Comparison of ENCODE assay signal across 9 cellular contexts in the genomic region with DNA sequence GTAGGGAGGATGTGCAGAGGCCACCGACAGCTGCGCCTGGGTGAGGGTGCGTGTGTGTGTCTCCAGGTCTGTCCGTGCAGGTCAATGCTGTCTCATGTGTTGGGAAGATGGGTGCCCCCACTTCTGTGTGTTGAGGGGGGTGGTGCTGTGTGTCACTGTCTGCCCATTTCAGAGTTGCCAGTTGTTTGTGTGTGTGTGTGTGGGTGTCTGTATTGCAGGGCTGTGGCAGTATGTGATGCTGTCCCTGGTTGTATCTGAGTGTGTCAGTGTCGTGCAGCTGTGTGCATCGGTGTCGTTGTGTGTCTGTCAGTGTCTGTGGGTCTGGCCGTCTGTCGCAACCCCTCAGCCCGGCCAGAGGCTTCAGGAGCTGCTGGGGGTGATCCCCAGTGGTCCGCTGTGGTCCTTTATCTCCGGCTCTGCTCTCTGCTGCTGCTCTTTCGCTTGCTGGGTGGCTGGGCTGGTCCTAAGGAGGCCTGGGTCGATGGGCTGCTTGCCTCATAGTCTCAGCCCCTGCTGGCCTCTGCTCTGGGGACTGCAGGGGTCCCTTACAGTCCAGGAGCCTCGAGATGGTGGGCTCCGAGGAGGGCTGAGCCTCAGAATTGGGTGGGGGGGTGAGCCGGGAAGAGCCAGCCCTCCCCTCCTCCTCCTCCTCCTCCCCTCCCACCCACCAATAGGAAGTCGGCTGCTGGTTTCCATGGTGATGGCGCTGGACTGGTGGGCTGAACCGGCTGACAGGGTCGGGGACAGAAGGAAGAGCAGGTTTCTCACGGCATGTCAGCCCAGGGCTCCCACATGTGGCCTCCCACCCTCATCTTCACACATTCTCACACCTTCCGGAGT. TPM values are rescaled to one million over a fixed set of nuclear protein-coding genes. Genes with fewer than 3 reads are reported as not detected.
DNase-seq lines count a peak whose midpoint lies in the region; ATAC-seq and TF ChIP-seq lines count a peak whose summit lies in the region.
"Had no signal": no experiment of that assay in that cellular context is flagged by ENCODE, and none has a peak within 500 bp of the region (broad histone marks: within the 10 kb centered on the region; RNA-seq: fewer than 3 reads in every experiment).

A gene with protein sequence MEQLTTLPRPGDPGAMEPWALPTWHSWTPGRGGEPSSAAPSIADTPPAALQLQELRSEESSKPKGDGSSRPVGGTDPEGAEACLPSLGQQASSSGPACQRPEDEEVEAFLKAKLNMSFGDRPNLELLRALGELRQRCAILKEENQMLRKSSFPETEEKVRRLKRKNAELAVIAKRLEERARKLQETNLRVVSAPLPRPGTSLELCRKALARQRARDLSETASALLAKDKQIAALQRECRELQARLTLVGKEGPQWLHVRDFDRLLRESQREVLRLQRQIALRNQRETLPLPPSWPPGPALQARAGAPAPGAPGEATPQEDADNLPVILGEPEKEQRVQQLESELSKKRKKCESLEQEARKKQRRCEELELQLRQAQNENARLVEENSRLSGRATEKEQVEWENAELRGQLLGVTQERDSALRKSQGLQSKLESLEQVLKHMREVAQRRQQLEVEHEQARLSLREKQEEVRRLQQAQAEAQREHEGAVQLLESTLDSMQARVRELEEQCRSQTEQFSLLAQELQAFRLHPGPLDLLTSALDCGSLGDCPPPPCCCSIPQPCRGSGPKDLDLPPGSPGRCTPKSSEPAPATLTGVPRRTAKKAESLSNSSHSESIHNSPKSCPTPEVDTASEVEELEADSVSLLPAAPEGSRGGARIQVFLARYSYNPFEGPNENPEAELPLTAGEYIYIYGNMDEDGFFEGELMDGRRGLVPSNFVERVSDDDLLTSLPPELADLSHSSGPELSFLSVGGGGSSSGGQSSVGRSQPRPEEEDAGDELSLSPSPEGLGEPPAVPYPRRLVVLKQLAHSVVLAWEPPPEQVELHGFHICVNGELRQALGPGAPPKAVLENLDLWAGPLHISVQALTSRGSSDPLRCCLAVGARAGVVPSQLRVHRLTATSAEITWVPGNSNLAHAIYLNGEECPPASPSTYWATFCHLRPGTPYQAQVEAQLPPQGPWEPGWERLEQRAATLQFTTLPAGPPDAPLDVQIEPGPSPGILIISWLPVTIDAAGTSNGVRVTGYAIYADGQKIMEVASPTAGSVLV (N-terminal part only) (minus strand): TSS at position 601 of the 840 bp plus-strand sequence. CDS start 875 bp downstream, outside the sequence.

- no peaks in the 10 kb centered on the region for H3K9me2 ChIP-seq in Loucy (replicated peaks; ENCODE audit: low read depth, low read length)

- 20 to 23% methylated on average over 23 of the region's 23 CpGs for WGBS in heart right ventricle, 2 donors

- no peaks in the 10 kb centered on the region for H3K9me3 ChIP-seq in Loucy (ENCODE audit: insufficient read depth, low read depth, low read length)
- H3K9me3 ChIP-seq in heart right ventricle = no peaks in the 10 kb centered on the region

- H3K4me1 ChIP-seq in Loucy (ENCODE audit: insufficient read depth, low read length, poor library complexity, severe bottlenecking) (peaks cover 33% of the 10 kb centered on the region), heart right ventricle (peaks cover 0 to 19% (median 6%) of the 10 kb centered on the region in 9 donors)

- H3K4me2 ChIP-seq in Loucy (ENCODE audit: low read depth, low read length, poor library complexity, severe bottlenecking) = peak within 1 kb of the TSS; percentile 90

- peak; percentile 83 for DNase-seq in GM19238 (ENCODE audit: insufficient read length, low spot score)
- DNase-seq in activated T-cell treated with anti-CD3 and anti-CD28 coated beads for 1 hour (ENCODE audit: low read depth) = peak; percentile 76
- DNase-seq in heart right ventricle = no peak
- peak; percentile 84 to 90 (median 85) for DNase-seq in stimulated activated CD4-positive, alpha-beta T cell treated with anti-CD3 and anti-CD28 coated beads, Interleukin-12 subunit alpha, Interleukin-12 subunit beta, amount 100 ng/mL, for 48 hours (ENCODE audit: low read depth in 2 of 3, low spot score in 1 of 3)
- DNase-seq in NCI-H187 (lab: John Stamatoyannopoulos, UW) = no peak
- DNase-seq in AG08395 (ENCODE audit: low spot score) = no peak

- H3K79me2 ChIP-seq in Loucy (ENCODE audit: insufficient read depth, low read length) = peaks cover 88% of the 10 kb centered on the region

- H3K27me3 ChIP-seq in Loucy (ENCODE audit: insufficient read depth, low read length, poor library complexity, severe bottlenecking) = peaks cover 24% of the 10 kb centered on the region
- H3K27me3 ChIP-seq in heart right ventricle = peaks cover 0 to 78% (median 40%) of the 10 kb centered on the region in 7 donors

- H3K27ac ChIP-seq in heart right ventricle = peak within 1 kb of the TSS in 1 of 10 donors; percentile 82

- TF ChIP-seq CTCF in Loucy (conservative IDR thresholded peaks at IDR 0.05; ENCODE audit: low read length) (no peak), heart right ventricle (IDR thresholded peaks at IDR 0.05) (no peak)

- peaks cover 18% of the 10 kb centered on the region; the same call in 1 of the 2 replicates for H3F3A ChIP-seq in Loucy (ENCODE audit: low read depth)

- peak within 1 kb of the TSS; percentile 99 for H3K9ac ChIP-seq in Loucy (ENCODE audit: low read depth, low read length, poor library complexity, severe bottlenecking)

- H3K36me3 ChIP-seq in Loucy (ENCODE audit: insufficient read depth, low read length) (peaks cover 43% of the 10 kb centered on the region), heart right ventricle (peaks cover 0 to 12% (median 0%) of the 10 kb centered on the region in 9 donors)

- H2AFZ ChIP-seq in Loucy (ENCODE audit: low read length) = no peak within 1 kb of the TSS

- ATAC-seq in heart right ventricle = no peak
- no peak for ATAC-seq in HG03469 (IDR thresholded peaks at IDR 0.05; ENCODE audit: unreplicated experiment)

- peaks cover 80% of the 10 kb centered on the region for H4K20me1 ChIP-seq in Loucy (ENCODE audit: insufficient read depth, low read length, poor library complexity, severe bottlenecking)

- H3K4me3 ChIP-seq in Loucy (ENCODE audit: low read length, poor library complexity, severe bottlenecking) (peak within 1 kb of the TSS; percentile 99), heart right ventricle (peak within 1 kb of the TSS in 2 of 10 donors; percentile 5 to 82)

- intact Hi-C loops in heart right ventricle (cut with DNase I) = no loop called here

RNA-seq across cellular contexts. Expression of the gene that starts here (rescaled TPM):
- 10 to 100 TPM in 8 of 10 donors, 1 to 10 TPM in 2; 6.0 to 18.7 (median 12.4) TPM for total RNA-seq in heart right ventricle
- polyA plus RNA-seq in heart right ventricle = 10 to 100 TPM in 1 of 2 donors, 1 to 10 TPM in 1; 1.6 to 35.6 TPM
- total RNA-seq: SK-MEL-5 had no signal

Comparison
In these comparisons a context has a peak if more than half of its experiments do, and no peak if none do; other contexts are left out.
1. DNase-seq: peak in GM19238 (single experiment), activated T-cell treated with anti-CD3 and anti-CD28 coated beads for 1 hour (single experiment) and stimulated activated CD4-positive, alpha-beta T cell treated with anti-CD3 and anti-CD28 coated beads, Interleukin-12 subunit alpha, Interleukin-12 subunit beta, amount 100 ng/mL, for 48 hours (3 of 3); none in heart right ventricle (0 of 2), NCI-H187 (0 of 2) and AG08395 (single experiment).